Comparison of ENCODE assay signal across 8 cellular contexts in genomic region chr16:85750827-85751641, GRCh38. TPM values are rescaled to one million over a fixed set of nuclear protein-coding genes. Genes with fewer than 3 reads are reported as not detected.
DNase-seq lines count a peak whose midpoint lies in the region; ATAC-seq, FAIRE-seq and TF ChIP-seq lines count a peak whose summit lies in the region.

C16orf74 (minus strand) TSS chr16:85751096; CDS start chr16:85735217, 15,879 bp downstream.

- peaks cover 29% of the 10 kb centered on the region for H3K27me3 Mint-ChIP-seq in activated CD4-positive, alpha-beta memory T cell treated with anti-CD3 and anti-CD28 coated beads for 36 hours
- peaks cover under 1% of the 10 kb centered on the region for H3K27me3 Mint-ChIP-seq in osteocyte (ENCODE audit: unreplicated experiment)

- CTCF ChIA-PET in A549 (lab: Yijun Ruan, JAX) = interaction anchor here (1.4 to 1.8 kb wide), 2 partner anchors 9 to 11 kb away, joined by 3 to 8 read pairs; no protein-coding TSS in a partner anchor
- CTCF ChIA-PET in GM10248 (lab: Yijun Ruan, JAX) = interaction anchor here (1.7 kb wide), 1 partner anchor 10 kb away, joined by 6 read pairs; no protein-coding TSS in a partner anchor
- CTCF ChIA-PET in activated CD4-positive, alpha-beta memory T cell treated with anti-CD3 and anti-CD28 coated beads for 36 hours (lab: Charles Lee) = no interaction called here

- FAIRE-seq in A549 (lab: Jason Lieb, UNC) = no peak

- H3K4me1 Mint-ChIP-seq in activated CD4-positive, alpha-beta memory T cell treated with anti-CD3 and anti-CD28 coated beads for 36 hours (ENCODE audit: low read depth) = peaks cover 9% of the 10 kb centered on the region
- peaks cover 16% of the 10 kb centered on the region for H3K4me1 Mint-ChIP-seq in osteocyte (ENCODE audit: unreplicated experiment)

- H3K4me3 Mint-ChIP-seq in activated CD4-positive, alpha-beta memory T cell treated with anti-CD3 and anti-CD28 coated beads for 36 hours = peak within 1 kb of the TSS; percentile 64
- H3K4me3 Mint-ChIP-seq in osteocyte (ENCODE audit: unreplicated experiment) = peak within 1 kb of the TSS; percentile 75

- H3K27ac Mint-ChIP-seq in activated CD4-positive, alpha-beta memory T cell treated with anti-CD3 and anti-CD28 coated beads for 36 hours = no peak within 1 kb of the TSS
- peak within 1 kb of the TSS; percentile 14 for H3K27ac Mint-ChIP-seq in osteocyte (ENCODE audit: unreplicated experiment)

- peak; percentile 59 for TF ChIP-seq POLR2A in A549 (IDR thresholded peaks at IDR 0.05; ENCODE audit: low read length)

- H3K9me3 Mint-ChIP-seq in activated CD4-positive, alpha-beta memory T cell treated with anti-CD3 and anti-CD28 coated beads for 36 hours = no peaks in the 10 kb centered on the region
- no peaks in the 10 kb centered on the region for H3K9me3 Mint-ChIP-seq in osteocyte (ENCODE audit: unreplicated experiment)

- peak within 1 kb of the TSS; percentile 82 to 95 for H3K27ac ChIP-seq in A549

- peak within 1 kb of the TSS; percentile 93 for H3K4me2 ChIP-seq in A549

- H3K4me3 ChIP-seq in A549 = peak within 1 kb of the TSS; percentile 94

- WGBS in A549 (ENCODE audit: missing lambda C conversion rate) = 9% methylated on average over 29 of the region's 96 CpGs

- POLR2A ChIA-PET in A549 (lab: Yijun Ruan, JAX) = no interaction called here
- POLR2A ChIA-PET in GM10248 (lab: Yijun Ruan, JAX) = no interaction called here
- POLR2A ChIA-PET in activated CD4-positive, alpha-beta memory T cell treated with anti-CD3 and anti-CD28 coated beads for 36 hours (lab: Charles Lee) = no interaction called here

- no peaks in the 10 kb centered on the region for H3K9me3 ChIP-seq in A549

- no peaks in the 10 kb centered on the region for H3K36me3 Mint-ChIP-seq in activated CD4-positive, alpha-beta memory T cell treated with anti-CD3 and anti-CD28 coated beads for 36 hours
- H3K36me3 Mint-ChIP-seq in osteocyte (ENCODE audit: unreplicated experiment) = no peaks in the 10 kb centered on the region

- no peak for TF ChIP-seq EP300 in A549 (IDR thresholded peaks at IDR 0.05)

- peaks cover 33% of the 10 kb centered on the region for H3K4me1 ChIP-seq in A549

- peak; percentile 32 to 74 for DNase-seq in A549 (ENCODE audit: low read depth in 1 of 2, low spot score in 1 of 2)
- DNase-seq in GM10248 (ENCODE audit: extremely low spot score) = peak; percentile 77
- peak; percentile 83 for DNase-seq in HPDE6-E6E7 (ENCODE audit: extremely low spot score)
- no peak for DNase-seq in activated CD4-positive, alpha-beta memory T cell treated with anti-CD3 and anti-CD28 coated beads for 36 hours
- DNase-seq in germinal center (ENCODE audit: low spot score) = peak; percentile 69
- no peak for DNase-seq in osteocyte (ENCODE audit: extremely low spot score, unreplicated experiment)

- intact Hi-C loops in activated CD4-positive, alpha-beta memory T cell treated with anti-CD3 and anti-CD28 coated beads for 36 hours (cut with micrococcal nuclease) = no loop called here

- no peak for TF ChIP-seq RAD21 in A549 (conservative IDR thresholded peaks at IDR 0.05 in 1 of 2, IDR thresholded peaks at IDR 0.05 in 1 of 2)

- TF ChIP-seq CTCF in A549 (IDR thresholded peaks at IDR 0.05) (no peak), GM10248 (IDR thresholded peaks at IDR 0.05; ENCODE audit: control extremely low read depth, extremely low read depth, low read depth, missing control alignments) (no peak), osteocyte (IDR thresholded peaks at IDR 0.05) (no peak)

- ATAC-seq in A549 = peak; percentile 84 to 88
- ATAC-seq in HG02884 (IDR thresholded peaks at IDR 0.05; ENCODE audit: unreplicated experiment) = no peak
- ATAC-seq in HG03565 (IDR thresholded peaks at IDR 0.05; ENCODE audit: unreplicated experiment) = no peak

TF ChIP-seq in A549, 52 proteins besides CTCF, POLR2A, EP300 and RAD21:
- no peak for TF ChIP-seq CBX2 (IDR thresholded peaks at IDR 0.05; ENCODE audit: borderline replicate concordance, low read depth)
- TF ChIP-seq MAZ (IDR thresholded peaks at IDR 0.05; ENCODE audit: borderline replicate concordance, low read depth, low read length) = no peak
- TF ChIP-seq NPAS2 (CRISPR knock-in tag; IDR thresholded peaks at IDR 0.05; ENCODE audit: borderline replicate concordance) = no peak
- no peak for TF ChIP-seq MAX (IDR thresholded peaks at IDR 0.05)
- no peak for TF ChIP-seq ZC3H11A (IDR thresholded peaks at IDR 0.05)
- TF ChIP-seq ATOH8 (CRISPR knock-in tag; IDR thresholded peaks at IDR 0.05; ENCODE audit: low read depth) = no peak
- TF ChIP-seq PBX3 (IDR thresholded peaks at IDR 0.05) = no peak
- TF ChIP-seq ZNF302 (CRISPR knock-in tag; IDR thresholded peaks at IDR 0.05) = no peak
- TF ChIP-seq ZFP36 (IDR thresholded peaks at IDR 0.05; ENCODE audit: borderline replicate concordance, partially characterized antibody) = no peak
- TF ChIP-seq TP53 (CRISPR knock-in tag; IDR thresholded peaks at IDR 0.05) = no peak
- no peak for TF ChIP-seq CHD2 (IDR thresholded peaks at IDR 0.05; ENCODE audit: low read length, partially characterized antibody)
- no peak for TF ChIP-seq HOXA7 (CRISPR knock-in tag; IDR thresholded peaks at IDR 0.05)
- TF ChIP-seq CBX8 (IDR thresholded peaks at IDR 0.05) = no peak

RNA-seq across cellular contexts. Expression of gene C16orf74, which starts in this region (rescaled TPM):
- polyA plus RNA-seq in A549 (2011; rRNA removed) = 3.3 and 3.8 TPM in 2 replicates
- polyA plus RNA-seq in A549 (2012; cell fraction: cytosol; rRNA removed) = 19.7 and 21.8 TPM in 2 replicates
- polyA plus RNA-seq in A549 (2012; cell fraction: nucleus; rRNA removed) = 19.8 and 21.2 TPM in 2 replicates
- 8.0 to 9.3 TPM (median 9.1 TPM) in 3 replicates for polyA plus RNA-seq in A549 (2017; fragmentation: RNase III; extraction: RNeasy Plus Mini Kit Qiagen cat#74134 plus additional on column Dnase treatment)
- 1.1 and 2.3 TPM in 2 replicates for polyA minus RNA-seq in A549 (2011; rRNA and poly(A)+ RNA removed)
- not detected for total RNA-seq in activated CD4-positive, alpha-beta memory T cell treated with anti-CD3 and anti-CD28 coated beads for 36 hours
- 2.1 and 2.4 TPM in 2 replicates for total RNA-seq in osteocyte

Comparison
In these comparisons a context has a peak if more than half of its experiments do, and no peak if none do; other contexts are left out.
1. ATAC-seq: peak in A549 (2 of 2); none in HG02884 (single experiment) and HG03565 (single experiment).
2. DNase-seq: peak in A549 (2 of 2), GM10248 (single experiment), HPDE6-E6E7 (single experiment) and germinal center (single experiment); none in activated CD4-positive, alpha-beta memory T cell treated with anti-CD3 and anti-CD28 coated beads for 36 hours (single experiment) and osteocyte (single experiment).